18 cellular contexts compared by ENCODE assay signal in the genomic region with DNA sequence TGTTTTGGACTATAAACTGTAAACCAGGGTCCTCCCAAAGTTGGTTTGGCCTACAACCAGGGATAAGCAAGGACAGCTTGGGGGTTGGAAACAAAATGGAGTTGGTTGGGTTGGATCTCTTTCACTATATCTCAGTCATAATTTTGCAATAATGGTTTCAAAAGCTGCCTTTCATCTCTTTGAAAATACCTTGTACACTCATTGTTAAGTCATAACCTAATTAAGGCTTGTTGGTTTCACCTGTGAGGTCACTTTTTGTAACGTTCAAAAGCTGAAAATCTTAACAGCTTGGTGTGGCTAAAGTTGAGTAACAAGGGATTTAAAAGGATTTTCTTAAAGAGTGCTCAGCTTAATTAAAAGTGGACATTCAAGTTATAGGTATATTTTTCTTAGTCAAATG.
A peak's percentile ranks its signal among the peaks of the same experiment; 100 is the strongest.
DNase-seq lines count a peak whose midpoint lies in the region; FAIRE-seq and TF ChIP-seq lines count a peak whose summit lies in the region.
"Had no signal": no experiment of that assay in that cellular context is flagged by ENCODE, and none has a peak within 500 bp of the region (broad histone marks: within the 10 kb centered on the region; RNA-seq: fewer than 3 reads in every experiment).

No MANE protein-coding gene starts in this region.

- BruUV-seq in mammary epithelial cell (replicated peaks; lab: Mats Ljungman, UMichigan), result no TSS peak

- no peak overlapping the region for H2BK15ac ChIP-seq in mesendoderm (replicated peaks; ENCODE audit: low read depth)

- 0% methylated on average over 1 of the region's 1 CpG for WGBS in mammary epithelial cell (ENCODE audit: low coverage, missing lambda C conversion rate)
- no CpG with 5 or more reads among the region's 1 CpG for WGBS in mesendoderm (ENCODE audit: extremely low coverage, insufficient coverage, low lambda C conversion rate)

- H3K36me3 ChIP-seq in mammary epithelial cell (ENCODE audit: insufficient read depth, low read length) (no peaks in the 10 kb centered on the region), keratinocyte (ENCODE audit: control insufficient read depth in 2 of 2, extremely low read depth in 1 of 2, insufficient read depth in 2 of 2, low read length in 2 of 2) (no peaks in the 10 kb centered on the region), mesendoderm (ENCODE audit: control insufficient read depth, insufficient read depth, low read length) (no peaks in the 10 kb centered on the region)

- H3K23ac ChIP-seq in mesendoderm (ENCODE audit: low read length), result no peak overlapping the region

- no peak overlapping the region for H3K4me2 ChIP-seq in mammary epithelial cell (ENCODE audit: insufficient read depth, low read depth, low read length)
- H3K4me2 ChIP-seq in keratinocyte (ENCODE audit: control insufficient read depth, extremely low read depth, insufficient read depth, low read depth, low read length), result no peak overlapping the region
- H3K4me2 ChIP-seq in mesendoderm (ENCODE audit: low read length), result no peak overlapping the region
- H3K4me2 ChIP-seq: GM23338 had no signal

- H3K9ac ChIP-seq in mammary epithelial cell (ENCODE audit: insufficient read depth, low read length) (no peak overlapping the region), keratinocyte (ENCODE audit: control insufficient read depth, extremely low read depth, insufficient read depth, low read length) (no peak overlapping the region), mesendoderm (ENCODE audit: low read length) (no peak overlapping the region)

- no peak overlapping the region for H3K4me3 ChIP-seq in mammary epithelial cell (replicated peaks in 1 of 3; ENCODE audit: insufficient read depth in 1 of 3, low read depth in 2 of 3, low read length in 3 of 3)
- H3K4me3 ChIP-seq in keratinocyte (ENCODE audit: control insufficient read depth in 2 of 3, extremely low read depth in 1 of 3, insufficient read depth in 2 of 3, low read depth in 1 of 3, low read length in 3 of 3), result no peak overlapping the region
- H3K4me3 ChIP-seq in mesendoderm (ENCODE audit: low read length), result no peak overlapping the region
- H3K4me3 ChIP-seq: GM23338 had no signal

- in situ Hi-C loops in mammary epithelial cell (cut with MboI; ENCODE audit: low sequenced_read_pairs in 2 of 2), result no loop called here
- in situ Hi-C loops in ACHN (cut with HindIII; ENCODE audit: low pct_ligation_motif_present, low pct_unique_long_range_greater_than_20kb, low sequenced_read_pairs), result no loop called here

- H2BK5ac ChIP-seq in mesendoderm (ENCODE audit: low read length), result no peak overlapping the region

- H3K79me1 ChIP-seq in mesendoderm (ENCODE audit: low read length), result no peaks in the 10 kb centered on the region

- H3K9me3 ChIP-seq in mammary epithelial cell (replicated peaks; ENCODE audit: insufficient read depth, low read length), result no peaks in the 10 kb centered on the region
- H3K9me3 ChIP-seq in keratinocyte (ENCODE audit: control insufficient read depth, low read depth, low read length), result no peaks in the 10 kb centered on the region

- H3K79me2 ChIP-seq in mammary epithelial cell (ENCODE audit: insufficient read depth, low read length), result no peaks in the 10 kb centered on the region
- no peaks in the 10 kb centered on the region for H3K79me2 ChIP-seq in keratinocyte (ENCODE audit: control insufficient read depth, insufficient read depth, low read length)
- no peaks in the 10 kb centered on the region for H3K79me2 ChIP-seq in mesendoderm (ENCODE audit: control insufficient read depth, insufficient read depth, low read length)

- CTCF ChIA-PET in RWPE1 (lab: Yijun Ruan, JAX), result no interaction called here
- CTCF ChIA-PET in mammary epithelial cell (lab: Charles Lee; ENCODE audit: low non-redundant PET), result no interaction called here

- no peak for TF ChIP-seq CTCF in RWPE1 (conservative IDR thresholded peaks at IDR 0.05; ENCODE audit: low read depth)
- TF ChIP-seq CTCF in mammary epithelial cell (conservative IDR thresholded peaks at IDR 0.05 in 1 of 2, IDR thresholded peaks at IDR 0.05 in 1 of 2; ENCODE audit: extremely low read depth in 1 of 2, insufficient read depth in 1 of 2, low read depth in 1 of 2, low read length in 2 of 2), result no peak
- TF ChIP-seq CTCF in keratinocyte (optimal IDR thresholded peaks at IDR 0.05 in 1 of 3, IDR thresholded peaks at IDR 0.05 in 1 of 3, conservative IDR thresholded peaks at IDR 0.05 in 1 of 3; ENCODE audit: extremely low read depth in 1 of 3, insufficient read depth in 2 of 3, low read length in 3 of 3), result no peak

- no peak overlapping the region for H2BK120ac ChIP-seq in mesendoderm (ENCODE audit: low read depth, low read length)

- H4K5ac ChIP-seq in mesendoderm (ENCODE audit: low read length), result no peak overlapping the region

- no peak overlapping the region for H4K8ac ChIP-seq in mesendoderm (ENCODE audit: low read depth, low read length)

- no peak overlapping the region for H3K56ac ChIP-seq in mesendoderm (ENCODE audit: low read length)

- intact Hi-C loops in mammary epithelial cell (cut with micrococcal nuclease), result no loop called here

- H3K18ac ChIP-seq in mesendoderm (ENCODE audit: low read length), result no peak overlapping the region

- POLR2A ChIA-PET in RWPE1 (lab: Yijun Ruan, JAX; ENCODE audit: low non-redundant PET), result no interaction called here

- no peak overlapping the region for H2AK5ac ChIP-seq in mesendoderm (ENCODE audit: low read length)

- H3K9me1 ChIP-seq in keratinocyte (ENCODE audit: control insufficient read depth, extremely low read depth, insufficient read depth, low read length), result no peaks in the 10 kb centered on the region

- peaks cover 21% of the 10 kb centered on the region for H3K4me1 ChIP-seq in mammary epithelial cell (ENCODE audit: insufficient read depth, low read length)
- peaks cover 6% of the 10 kb centered on the region for H3K4me1 ChIP-seq in keratinocyte (ENCODE audit: control insufficient read depth, extremely low read depth, insufficient read depth, low read length)
- peaks cover under 1% of the 10 kb centered on the region for H3K4me1 ChIP-seq in mesendoderm (ENCODE audit: control insufficient read depth, low read depth, low read length)

- H3K27ac ChIP-seq in RWPE1, result no peak overlapping the region
- H3K27ac ChIP-seq in mammary epithelial cell (ENCODE audit: insufficient read depth, low read depth, low read length), result peak overlapping the region; percentile 87
- H3K27ac ChIP-seq in keratinocyte (ENCODE audit: control insufficient read depth, insufficient read depth, low read length), result peak overlapping the region; percentile 59
- H3K27ac ChIP-seq in mesendoderm (ENCODE audit: low read depth, low read length), result no peak overlapping the region

- dilution Hi-C loops in mammary epithelial cell (cut with HindIII; ENCODE audit: low sequenced_read_pairs) (no loop called here), keratinocyte (cut with MboI; ENCODE audit: extremely low pct_ligation_motif_present, low sequenced_read_pairs) (no loop called here)

- H3K27me3 ChIP-seq in mammary epithelial cell (ENCODE audit: insufficient read depth, low read length) (no peaks in the 10 kb centered on the region), keratinocyte (ENCODE audit: control insufficient read depth, extremely low read depth, insufficient read depth, low read length) (no peaks in the 10 kb centered on the region), mesendoderm (ENCODE audit: insufficient read depth, low read length, poor library complexity) (no peaks in the 10 kb centered on the region)

- H2AFZ ChIP-seq in mammary epithelial cell (ENCODE audit: low read depth, low read length), result peak overlapping the region; percentile 75
- peak overlapping the region; percentile 60 for H2AFZ ChIP-seq in keratinocyte (ENCODE audit: control insufficient read depth, low read length)

- no peak for FAIRE-seq in keratinocyte (lab: Jason Lieb, UNC)
- FAIRE-seq: A204.1, D721Med, G401.6, GM12891 had no signal

- DNase-seq in RWPE1 (ENCODE audit: low spot score) (peak; percentile 5), mammary epithelial cell (peak; percentile 92), keratinocyte (ENCODE audit: low read depth, low spot score) (no peak), mesendoderm (no peak), NCI-H524 (lab: John Stamatoyannopoulos, UW) (no peak), ACHN (no peak)
- no peak for DNase-seq in stimulated activated naive CD4-positive, alpha-beta T cell (lab: John Stamatoyannopoulos, UW)
- DNase-seq: CD8-positive, alpha-beta T cell; COR-L47; DMS153; DMS79 treated with DMSO at 0.1 percent for 48 hours; EL; H7 had no signal

- H4K20me1 ChIP-seq in mammary epithelial cell (ENCODE audit: insufficient read depth, low read length), result no peaks in the 10 kb centered on the region
- no peaks in the 10 kb centered on the region for H4K20me1 ChIP-seq in keratinocyte (ENCODE audit: control insufficient read depth, extremely low read depth, insufficient read depth, low read length)

- no peak overlapping the region for H3K4ac ChIP-seq in mesendoderm (ENCODE audit: low read depth, low read length)

Comparison
In these comparisons a context has a peak if more than half of its experiments do, and no peak if none do; other contexts are left out.
1. DNase-seq: peak in RWPE1 (single experiment) and mammary epithelial cell (single experiment); none in keratinocyte (single experiment), stimulated activated naive CD4-positive, alpha-beta T cell (0 of 6), mesendoderm (single experiment), NCI-H524 (0 of 2) and ACHN (single experiment).
2. H3K27ac ChIP-seq: peak in mammary epithelial cell (single experiment) and keratinocyte (single experiment); none in RWPE1 (single experiment) and mesendoderm (single experiment).